25 cellular contexts compared by ENCODE assay signal in the genomic region with DNA sequence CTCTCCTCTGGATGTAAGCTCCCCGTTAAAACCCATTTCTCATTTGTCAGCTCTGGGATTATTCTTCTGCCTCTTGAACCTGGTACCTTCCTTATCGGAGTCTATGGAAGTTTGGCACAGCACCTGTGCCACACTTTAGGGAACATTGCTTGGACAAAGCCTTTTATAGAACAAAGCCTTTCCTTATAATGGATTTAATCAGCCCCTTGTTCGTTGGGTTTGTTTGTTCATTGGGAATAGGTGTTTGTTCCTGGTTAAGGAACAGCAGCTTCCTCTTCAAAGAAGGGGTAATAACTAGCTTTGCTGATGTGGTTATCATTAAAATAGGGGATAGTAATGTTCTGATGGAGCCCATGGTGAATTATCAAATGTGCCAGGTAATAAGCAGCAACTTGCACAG.
"Had no signal": no experiment of that assay in that cellular context is flagged by ENCODE, and none has a peak within 500 bp of the region (broad histone marks: within the 10 kb centered on the region; RNA-seq: fewer than 3 reads in every experiment).

No MANE protein-coding gene starts in this region.

- H3K4me3 ChIP-seq: adrenal gland, ascending aorta, lower lobe of right lung, tibial artery had no signal

- ATAC-seq: activated CD4-positive, alpha-beta T cell treated with anti-CD3 and anti-CD28 coated beads for 36 hours; activated T-helper 17 cell treated with anti-CD3 and anti-CD28 coated beads, Interleukin-2, amount 50 U/mL, for 72 hours; foreskin keratinocyte; left lobe of liver; lower lobe of right lung; naive thymus-derived CD4-positive, alpha-beta T cell; sciatic nerve; stimulated activated effector memory CD8-positive, alpha-beta T cell treated with anti-CD3 and anti-CD28 coated beads, Interleukin-12 subunit alpha, Interleukin-12 subunit beta, amount 100 ng/mL, for 72 hours; stimulated activated naive CD8-positive, alpha-beta T cell treated with anti-CD3 and anti-CD28 coated beads, Interleukin-15, amount 100 ng/mL, for 72 hours; WTC11 had no signal

- H3K36me3 ChIP-seq: adrenal gland, ascending aorta, brain microvascular endothelial cell, lower lobe of right lung, tibial artery had no signal

- H3K4me1 ChIP-seq: adrenal gland, ascending aorta, foreskin keratinocyte, lower lobe of right lung, tibial artery had no signal

- H3K9me3 ChIP-seq: adrenal gland, ascending aorta, lower lobe of right lung, tibial artery had no signal

- DNase-seq: activated CD4-positive, alpha-beta T cell treated with anti-CD3 and anti-CD28 coated beads for 36 hours; activated CD4-positive, alpha-beta T cell treated with anti-CD3 and anti-CD28 coated beads, Interleukin-2, amount 50 U/mL, for 4 hours; activated CD8-positive, alpha-beta memory T cell treated with anti-CD3 and anti-CD28 coated beads for 24 hours; activated CD8-positive, alpha-beta memory T cell treated with anti-CD3 and anti-CD28 coated beads, Interleukin-2, amount 50 U/mL, for 4 hours; activated T-cell treated with anti-CD3 and anti-CD28 coated beads, Interleukin-2, amount 50 U/mL, for 24 hours; adrenal gland; brain microvascular endothelial cell; central memory CD4-positive, alpha-beta T cell; effector memory CD4-positive, alpha-beta T cell; foreskin keratinocyte; kidney; lower lobe of right lung; mesendoderm; naive thymus-derived CD4-positive, alpha-beta T cell; occipital lobe; small intestine; stimulated activated CD4-positive, alpha-beta T cell treated with anti-CD3 and anti-CD28 coated beads, Interleukin-2, amount 100 ng/mL, for 24 hours; stimulated activated naive CD8-positive, alpha-beta T cell treated with anti-CD3 and anti-CD28 coated beads, Interleukin-15, amount 100 ng/mL, for 72 hours; tibial artery had no signal
